Comparison of ENCODE assay signal across 17 cellular contexts in the genomic region with DNA sequence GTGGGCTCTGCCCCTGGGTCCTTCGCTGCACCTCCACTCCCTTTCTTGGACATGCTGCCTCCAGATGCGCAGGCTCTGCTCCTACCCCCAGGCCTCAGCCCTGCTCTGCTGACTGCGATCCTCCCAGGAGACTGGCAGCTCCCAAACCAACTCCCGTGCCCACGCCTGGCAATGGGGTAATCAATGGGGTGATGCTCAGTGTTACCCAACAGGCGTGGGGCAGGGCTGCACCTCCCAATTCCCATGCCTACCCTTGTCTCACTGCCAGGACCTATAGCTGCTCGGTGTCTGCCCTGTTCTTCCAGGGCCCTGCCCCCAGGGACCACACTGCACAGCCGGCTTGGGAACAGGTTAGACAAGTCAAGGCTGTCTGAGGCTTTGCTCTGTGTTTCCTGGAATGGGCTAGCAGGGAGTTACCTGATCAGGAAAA. TPM values are rescaled to one million over a fixed set of nuclear protein-coding genes. Genes with fewer than 3 reads are reported as not detected.
DNase-seq lines count a peak whose midpoint lies in the region; ATAC-seq, FAIRE-seq and TF ChIP-seq lines count a peak whose summit lies in the region.
"Had no signal": no experiment of that assay in that cellular context is flagged by ENCODE, and none has a peak within 500 bp of the region (broad histone marks: within the 10 kb centered on the region; RNA-seq: fewer than 3 reads in every experiment).

A gene with protein sequence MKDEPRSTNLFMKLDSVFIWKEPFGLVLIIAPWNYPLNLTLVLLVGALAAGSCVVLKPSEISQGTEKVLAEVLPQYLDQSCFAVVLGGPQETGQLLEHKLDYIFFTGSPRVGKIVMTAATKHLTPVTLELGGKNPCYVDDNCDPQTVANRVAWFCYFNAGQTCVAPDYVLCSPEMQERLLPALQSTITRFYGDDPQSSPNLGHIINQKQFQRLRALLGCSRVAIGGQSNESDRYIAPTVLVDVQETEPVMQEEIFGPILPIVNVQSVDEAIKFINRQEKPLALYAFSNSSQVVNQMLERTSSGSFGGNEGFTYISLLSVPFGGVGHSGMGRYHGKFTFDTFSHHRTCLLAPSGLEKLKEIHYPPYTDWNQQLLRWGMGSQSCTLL (minus strand): TSS at position 182 of the 430 bp plus-strand sequence. CDS start 7,688 bp downstream, outside the sequence.

- intact Hi-C loops in kidney (cut with DNase I) = no loop called here

- H3K4me1 Mint-ChIP-seq in T-helper 17 cell = peaks cover 2% of the 10 kb centered on the region
- no peaks in the 10 kb centered on the region for H3K4me1 Mint-ChIP-seq in activated CD4-positive, alpha-beta memory T cell treated with anti-CD3 and anti-CD28 coated beads, Interleukin-2, amount 10 ng/mL, durations not matched to agents 7 days and 5 days
- H3K4me1 Mint-ChIP-seq: CD14-positive monocyte; stimulated activated naive CD8-positive, alpha-beta T cell treated with anti-CD3 and anti-CD28 coated beads, Interleukin-15, amount 100 ng/mL, for 72 hours had no signal

- no peak within 1 kb of the TSS for H3K9ac ChIP-seq in kidney (ENCODE audit: low read length in 2 of 2)

- H3K9me3 ChIP-seq in T-helper 17 cell (ENCODE audit: control insufficient read depth, low read length, poor library complexity, severe bottlenecking) (no peaks in the 10 kb centered on the region), kidney (ENCODE audit: control insufficient read depth in 1 of 2, low read length in 2 of 2) (no peaks in the 10 kb centered on the region), MG63 (peaks cover 6% of the 10 kb centered on the region)

- peaks cover 0 to 9% of the 10 kb centered on the region in 2 donors for H3K4me1 ChIP-seq in kidney (ENCODE audit: control insufficient read depth in 1 of 2, insufficient read depth in 1 of 2, low read depth in 1 of 2, low read length in 2 of 2)

- H3K4me3 ChIP-seq in H7 (ENCODE audit: insufficient read depth, low read depth, low read length) (no peak within 1 kb of the TSS), kidney (ENCODE audit: low read length in 2 of 2) (no peak within 1 kb of the TSS), MG63 (no peak within 1 kb of the TSS)

- H3K36me3 ChIP-seq in H7 (replicated peaks; ENCODE audit: control insufficient read depth, insufficient read depth, low read length) (no peaks in the 10 kb centered on the region), kidney (ENCODE audit: control insufficient read depth in 1 of 2, insufficient read depth in 2 of 2, low read length in 2 of 2) (no peaks in the 10 kb centered on the region), MG63 (no peaks in the 10 kb centered on the region)

- TF ChIP-seq CTCF in kidney (IDR thresholded peaks at IDR 0.05; ENCODE audit: borderline replicate concordance, extremely low read depth, insufficient read depth) = no peak

- H3K27me3 ChIP-seq in H7 (ENCODE audit: control insufficient read depth, insufficient read depth, low read length) (no peaks in the 10 kb centered on the region), MG63 (peaks cover 38% of the 10 kb centered on the region)

- no peak for ATAC-seq in T-helper 17 cell
- ATAC-seq: stimulated activated naive CD8-positive, alpha-beta T cell treated with anti-CD3 and anti-CD28 coated beads, Interleukin-15, amount 100 ng/mL, for 72 hours had no signal

- H3K9me3 Mint-ChIP-seq in activated CD4-positive, alpha-beta memory T cell treated with anti-CD3 and anti-CD28 coated beads, Interleukin-2, amount 10 ng/mL, durations not matched to agents 7 days and 5 days = peaks cover 3% of the 10 kb centered on the region

- CTCF ChIA-PET in activated CD4-positive, alpha-beta memory T cell treated with anti-CD3 and anti-CD28 coated beads, Interleukin-2, amount 10 ng/mL, durations not matched to agents 7 days and 5 days (lab: Charles Lee) = interaction anchor here (1.4 kb wide), 1 partner anchor 14 kb away, joined by 3 read pairs; no protein-coding TSS in a partner anchor

- FAIRE-seq in kidney (lab: Jason Lieb, UNC) = no peak
- FAIRE-seq: G401.6, GM18507 had no signal

- peak; percentile 56 for DNase-seq in H7
- no peak for DNase-seq in T-helper 17 cell
- peak; percentile 80 for DNase-seq in kidney
- peak; percentile 23 for DNase-seq in renal cortical epithelial cell (ENCODE audit: low read depth)
- no peak for DNase-seq in activated CD4-positive, alpha-beta memory T cell treated with anti-CD3 and anti-CD28 coated beads, Interleukin-2, amount 10 ng/mL, durations not matched to agents 7 days and 5 days
- no peak for DNase-seq in activated gamma-delta T cell treated with Interleukin-2 at 50 U/mL for 16 hours
- DNase-seq in MG63 = no peak
- no peak for DNase-seq in NCI-H2029 treated with DMSO at 0.1 percent for 48 hours (lab: John Stamatoyannopoulos, UW)
- DNase-seq: activated CD8-positive, alpha-beta memory T cell treated with anti-CD3 and anti-CD28 coated beads, Interleukin-2, amount 50 U/mL, for 4 hours; NCI-H524 treated with DMSO at 0.1 percent for 48 hours; right cardiac atrium; stimulated activated naive CD8-positive, alpha-beta T cell treated with anti-CD3 and anti-CD28 coated beads, Interleukin-15, amount 100 ng/mL, for 72 hours had no signal

- peaks cover 40% of the 10 kb centered on the region for H3K27me3 Mint-ChIP-seq in T-helper 17 cell
- peaks cover 23% of the 10 kb centered on the region for H3K27me3 Mint-ChIP-seq in activated CD4-positive, alpha-beta memory T cell treated with anti-CD3 and anti-CD28 coated beads, Interleukin-2, amount 10 ng/mL, durations not matched to agents 7 days and 5 days

- POLR2A ChIA-PET in activated CD4-positive, alpha-beta memory T cell treated with anti-CD3 and anti-CD28 coated beads, Interleukin-2, amount 10 ng/mL, durations not matched to agents 7 days and 5 days (lab: Charles Lee) = no interaction called here

- peak within 1 kb of the TSS; percentile 45 for H3K27ac Mint-ChIP-seq in T-helper 17 cell
- no peak within 1 kb of the TSS for H3K27ac Mint-ChIP-seq in activated CD4-positive, alpha-beta memory T cell treated with anti-CD3 and anti-CD28 coated beads, Interleukin-2, amount 10 ng/mL, durations not matched to agents 7 days and 5 days
- H3K27ac Mint-ChIP-seq: CD14-positive monocyte; stimulated activated naive CD8-positive, alpha-beta T cell treated with anti-CD3 and anti-CD28 coated beads, Interleukin-15, amount 100 ng/mL, for 72 hours had no signal

- H3K36me3 Mint-ChIP-seq in T-helper 17 cell (ENCODE audit: low read depth) = no peaks in the 10 kb centered on the region
- no peaks in the 10 kb centered on the region for H3K36me3 Mint-ChIP-seq in activated CD4-positive, alpha-beta memory T cell treated with anti-CD3 and anti-CD28 coated beads, Interleukin-2, amount 10 ng/mL, durations not matched to agents 7 days and 5 days (ENCODE audit: low read depth)
- H3K36me3 Mint-ChIP-seq: CD14-positive monocyte had no signal

- peak within 1 kb of the TSS; percentile 40 to 73 for H3K27ac ChIP-seq in kidney (ENCODE audit: low read depth in 2 of 2, low read length in 2 of 2)

- peak within 1 kb of the TSS; percentile 28 for H3K4me3 Mint-ChIP-seq in T-helper 17 cell
- no peak within 1 kb of the TSS for H3K4me3 Mint-ChIP-seq in activated CD4-positive, alpha-beta memory T cell treated with anti-CD3 and anti-CD28 coated beads, Interleukin-2, amount 10 ng/mL, durations not matched to agents 7 days and 5 days
- H3K4me3 Mint-ChIP-seq: CD14-positive monocyte; stimulated activated naive CD8-positive, alpha-beta T cell treated with anti-CD3 and anti-CD28 coated beads, Interleukin-15, amount 100 ng/mL, for 72 hours had no signal

RNA-seq across cellular contexts. Expression of the gene that starts here (rescaled TPM):
- not detected in 2 replicates for total RNA-seq in H7 (2014; rRNA removed; shearing (Covaris generic))
- total RNA-seq in T-helper 17 cell (not detected), kidney (1.6 TPM), renal cortical epithelial cell (0.20 TPM in 1 of 2 replicates, not detected in the other)
- 2.1 TPM for polyA plus RNA-seq in kidney (ENCODE audit: insufficient read depth, low read depth, low replicate concordance)
- total RNA-seq in activated CD4-positive, alpha-beta memory T cell treated with anti-CD3 and anti-CD28 coated beads, Interleukin-2, amount 10 ng/mL, durations not matched to agents 7 days and 5 days = not detected
- total RNA-seq in MG63 (2014; rRNA removed; shearing (Covaris generic); ENCODE audit: low replicate concordance) = not detected in 2 replicates
- total RNA-seq: H4, myocyte, right cardiac atrium had no signal
- polyA plus RNA-seq: CD14-positive monocyte, right cardiac atrium had no signal

Comparison
In these comparisons a context has a peak if more than half of its experiments do, and no peak if none do; other contexts are left out.
1. Peak in DNase-seq in H7; RNA of the gene not detected or under 1 TPM.
2. Peak in DNase-seq in renal cortical epithelial cell; RNA of the gene not detected or under 1 TPM.